16 cellular contexts compared by ENCODE assay signal in genomic region chr19:5914358-5914774, GRCh38. TPM values are rescaled to one million over a fixed set of nuclear protein-coding genes. Genes with fewer than 3 reads are reported as not detected.
A peak's percentile ranks its signal among the peaks of the same experiment; 100 is the strongest.
DNase-seq lines count a peak whose midpoint lies in the region; ATAC-seq, FAIRE-seq and TF ChIP-seq lines count a peak whose summit lies in the region.
"Had no signal": no experiment of that assay in that cellular context is flagged by ENCODE, and none has a peak within 500 bp of the region (broad histone marks: within the 10 kb centered on the region; RNA-seq: fewer than 3 reads in every experiment).

No MANE protein-coding gene starts in this region.

- H3K4me3 ChIP-seq in adrenal gland (no peak overlapping the region), kidney (ENCODE audit: low read length in 2 of 2) (no peak overlapping the region), sigmoid colon (no peak overlapping the region)

- no peak for ATAC-seq in HG03280 (IDR thresholded peaks at IDR 0.05; ENCODE audit: unreplicated experiment)
- ATAC-seq in HG02981 (IDR thresholded peaks at IDR 0.05; ENCODE audit: unreplicated experiment), result no peak
- ATAC-seq: effector memory CD8-positive, alpha-beta T cell had no signal

- H3K9ac ChIP-seq in kidney (ENCODE audit: low read length in 2 of 2), result no peak overlapping the region

- no peak for FAIRE-seq in kidney (lab: Jason Lieb, UNC)
- FAIRE-seq: GM18507, GM19239 had no signal

- 76 to 86% (median 79%) methylated on average over 2 to 22 of the region's 22 CpGs for WGBS in adrenal gland, 4 donors
- WGBS in sigmoid colon, 2 donors, result 14 to 73% methylated on average over 22 of the region's 22 CpGs

- H3K4me1 ChIP-seq in adrenal gland (replicated peaks in 1 of 2), result peaks cover 7 to 12% of the 10 kb centered on the region in 2 donors
- peaks cover 0 to 11% of the 10 kb centered on the region in 2 donors for H3K4me1 ChIP-seq in kidney (ENCODE audit: control insufficient read depth in 1 of 2, insufficient read depth in 1 of 2, low read depth in 1 of 2, low read length in 2 of 2)
- peaks cover 0 to 21% (median 18%) of the 10 kb centered on the region in 4 donors for H3K4me1 ChIP-seq in sigmoid colon

- no peaks in the 10 kb centered on the region for H3K9me3 ChIP-seq in adrenal gland (replicated peaks in 1 of 3)
- no peaks in the 10 kb centered on the region for H3K9me3 ChIP-seq in kidney (ENCODE audit: control insufficient read depth in 1 of 2, low read length in 2 of 2)
- H3K9me3 ChIP-seq in sigmoid colon, result no peaks in the 10 kb centered on the region

- no peaks in the 10 kb centered on the region for H3K4me1 Mint-ChIP-seq in Calu3 (ENCODE audit: low read depth, unreplicated experiment)

- CTCF ChIA-PET in Calu3 (lab: Charles Lee), result interaction anchor here (1.0 kb wide), 1 partner anchor 10 kb away, joined by 5 read pairs; no protein-coding TSS in a partner anchor

- peak; percentile 18 for DNase-seq in Calu3
- DNase-seq in adrenal gland, result no peak
- peak; percentile 80 for DNase-seq in kidney
- DNase-seq in sigmoid colon, result no peak
- DNase-seq in stimulated activated CD4-positive, alpha-beta T cell treated with anti-CD3 and anti-CD28 coated beads, Interleukin-2, amount 100 ng/mL, for 24 hours, result no peak
- DNase-seq in AG08396 (ENCODE audit: low spot score), result no peak
- DNase-seq: activated CD8-positive, alpha-beta memory T cell treated with anti-CD3 and anti-CD28 coated beads for 24 hours; activated effector memory CD4-positive, alpha-beta T cell treated with Interleukin-2 at 50 U/mL for 16 hours; effector memory CD8-positive, alpha-beta T cell; NCI-H1436 treated with DMSO at 0.1 percent for 48 hours; NCI-H345 had no signal

- H3K27me3 ChIP-seq in adrenal gland, result no peaks in the 10 kb centered on the region
- no peaks in the 10 kb centered on the region for H3K27me3 ChIP-seq in sigmoid colon
- H3K27me3 ChIP-seq: foreskin keratinocyte had no signal

- BruUV-seq in Calu3 (replicated peaks; lab: Mats Ljungman, UMichigan), result TSS peak; percentile 56

- H3K36me3 ChIP-seq in adrenal gland (replicated peaks in 1 of 2) (peaks cover 0 to 45% of the 10 kb centered on the region in 2 donors), kidney (ENCODE audit: control insufficient read depth in 1 of 2, insufficient read depth in 2 of 2, low read length in 2 of 2) (peaks cover 5 to 8% of the 10 kb centered on the region in 2 donors), sigmoid colon (peaks cover 29 to 58% (median 43%) of the 10 kb centered on the region in 4 donors)

- peaks cover 44% of the 10 kb centered on the region for H3K36me3 Mint-ChIP-seq in Calu3 (ENCODE audit: insufficient read depth, unreplicated experiment)

- intact Hi-C loops in Calu3 (cut with micrococcal nuclease; ENCODE audit: unreplicated experiment), result no loop called here
- intact Hi-C loops in adrenal gland (cut with DNase I), result no loop called here
- intact Hi-C loops in kidney (cut with DNase I), result no loop called here
- intact Hi-C loops in sigmoid colon (cut with DNase I), result no loop called here

- no peak for TF ChIP-seq POLR2A in adrenal gland (IDR thresholded peaks at IDR 0.05)
- no peak for TF ChIP-seq POLR2A in sigmoid colon (IDR thresholded peaks at IDR 0.05)

- H3K9me3 Mint-ChIP-seq in Calu3 (ENCODE audit: low read depth, unreplicated experiment), result no peaks in the 10 kb centered on the region
- H3K9me3 Mint-ChIP-seq: effector memory CD8-positive, alpha-beta T cell had no signal

- no peak for TF ChIP-seq EP300 in sigmoid colon (IDR thresholded peaks at IDR 0.05)

- H3K27me3 Mint-ChIP-seq in Calu3 (ENCODE audit: unreplicated experiment), result no peaks in the 10 kb centered on the region
- H3K27me3 Mint-ChIP-seq: effector memory CD8-positive, alpha-beta T cell had no signal

- H3K27ac Mint-ChIP-seq in Calu3 (ENCODE audit: unreplicated experiment), result peak overlapping the region; percentile 39
- H3K27ac Mint-ChIP-seq: effector memory CD8-positive, alpha-beta T cell had no signal

- H3K27ac ChIP-seq in adrenal gland, result peak overlapping the region in 3 of 5 donors; percentile 37 to 52 (median 47)
- H3K27ac ChIP-seq in kidney (ENCODE audit: low read depth in 2 of 2, low read length in 2 of 2), result peak overlapping the region; percentile 59 to 63
- peak overlapping the region; percentile 43 to 78 (median 66) for H3K27ac ChIP-seq in sigmoid colon
- H3K27ac ChIP-seq: foreskin keratinocyte had no signal

- H3K4me3 Mint-ChIP-seq in Calu3 (ENCODE audit: low read depth, unreplicated experiment), result peak overlapping the region; percentile 62
- H3K4me3 Mint-ChIP-seq: effector memory CD8-positive, alpha-beta T cell had no signal

- TF ChIP-seq CTCF in Calu3 (IDR thresholded peaks at IDR 0.05; ENCODE audit: unreplicated experiment) (no peak), adrenal gland (IDR thresholded peaks at IDR 0.05) (no peak), kidney (IDR thresholded peaks at IDR 0.05; ENCODE audit: borderline replicate concordance, extremely low read depth, insufficient read depth) (no peak), sigmoid colon (IDR thresholded peaks at IDR 0.05) (no peak)

RNA-seq across cellular contexts. Expression of gene CAPS, which starts 0.3 kb away (rescaled TPM):
- total RNA-seq in Calu3 (2022) (39.9 and 45.7 TPM in 2 replicates), adrenal gland (100 to 1,000 TPM in 1 of 8 donors, 10 to 100 TPM in 6, 1 to 10 TPM in 1; 8.8 to 146 (median 19.2) TPM), kidney (82.1 TPM), sigmoid colon (10 to 100 TPM in 2 of 4 donors, 1 to 10 TPM in 2; 4.9 to 18.6 (median 9.7) TPM)
- polyA plus RNA-seq in adrenal gland (100 to 1,000 TPM in 1 of 3 donors, 10 to 100 TPM in 1, 1 to 10 TPM in 1; 7.1 to 104 (median 75.9) TPM), kidney (ENCODE audit: insufficient read depth, low read depth, low replicate concordance) (53.0 TPM), sigmoid colon (10 to 100 TPM in 1 of 3 donors, 1 to 10 TPM in 2; 3.6 to 13.7 (median 3.7) TPM)

RNA-seq across cellular contexts. Expression of gene VMAC, which starts 9.7 kb away (rescaled TPM):
- 4.3 and 5.5 TPM in 2 replicates for total RNA-seq in Calu3 (2022)
- total RNA-seq in adrenal gland, result 10 to 100 TPM in 3 of 8 donors, 1 to 10 TPM in 5; 5.0 to 14.4 (median 8.8) TPM
- 10 to 100 TPM in 1 of 3 donors, 1 to 10 TPM in 2; 3.5 to 15.6 (median 4.8) TPM for polyA plus RNA-seq in adrenal gland
- 8.7 TPM for total RNA-seq in kidney
- polyA plus RNA-seq in kidney (ENCODE audit: insufficient read depth, low read depth, low replicate concordance), result 2.3 TPM
- total RNA-seq in sigmoid colon, result 10 to 100 TPM in 1 of 4 donors, 1 to 10 TPM in 3; 6.1 to 14.4 (median 8.1) TPM
- polyA plus RNA-seq in sigmoid colon, result 1 to 10 TPM; 1.6 to 6.4 (median 2.4) TPM

RNA-seq across cellular contexts. Expression of gene NDUFA11, which starts 10.8 kb away (rescaled TPM):
- 133 and 143 TPM in 2 replicates for total RNA-seq in Calu3 (2022)
- total RNA-seq in adrenal gland, result 100 to 1,000 TPM; 288 to 842 (median 387) TPM
- 100 to 1,000 TPM; 300 to 856 (median 442) TPM for polyA plus RNA-seq in adrenal gland
- 200 TPM for total RNA-seq in kidney
- 763 TPM for polyA plus RNA-seq in kidney (ENCODE audit: insufficient read depth, low read depth, low replicate concordance)
- total RNA-seq in sigmoid colon, result 100 to 1,000 TPM; 242 to 447 (median 353) TPM
- polyA plus RNA-seq in sigmoid colon, result 100 to 1,000 TPM; 363 to 450 (median 395) TPM

RNA-seq across cellular contexts. Expression of gene FUT5, which starts 44.0 kb away (rescaled TPM):
- total RNA-seq in Calu3 (2022) (not detected in 2 replicates), adrenal gland (not detected), kidney (0.22 TPM), sigmoid colon (not detected)
- polyA plus RNA-seq in adrenal gland (not detected), kidney (ENCODE audit: insufficient read depth, low read depth, low replicate concordance) (not detected), sigmoid colon (not detected)
- total RNA-seq: foreskin keratinocyte had no signal
- polyA plus RNA-seq: foreskin keratinocyte had no signal

Comparison
In these comparisons a context has a peak if more than half of its experiments do, and no peak if none do; other contexts are left out.
1. DNase-seq: peak in Calu3 (single experiment) and kidney (single experiment); none in adrenal gland (0 of 7), sigmoid colon (single experiment), stimulated activated CD4-positive, alpha-beta T cell treated with anti-CD3 and anti-CD28 coated beads, Interleukin-2, amount 100 ng/mL, for 24 hours (0 of 2) and AG08396 (single experiment).
2. Peak in every context shown above with its lines, with median percentiles within 50 percentile points of each other: H3K27ac ChIP-seq.